ENCODE assay signal across 10 cellular contexts in the genomic region with DNA sequence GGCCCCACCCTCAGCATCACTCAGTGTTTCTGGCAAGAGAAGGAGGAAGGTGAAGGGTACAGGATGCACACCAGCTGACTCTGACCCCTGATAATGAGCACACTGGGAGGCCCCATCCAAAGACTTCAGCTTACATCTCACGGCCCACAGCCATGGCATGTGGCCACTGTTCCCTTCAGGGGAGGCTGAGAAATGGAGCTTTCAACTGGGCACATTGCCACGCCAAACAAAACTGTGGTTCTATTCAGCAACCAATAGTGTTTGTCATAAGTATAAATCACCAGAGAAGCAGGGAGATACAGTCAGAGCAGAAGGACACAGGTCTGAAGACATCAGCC. TPM values are rescaled to one million over a fixed set of nuclear protein-coding genes. Genes with fewer than 3 reads are reported as not detected.
A peak's percentile ranks its signal among the peaks of the same experiment; 100 is the strongest.
DNase-seq lines count a peak whose midpoint lies in the region; ATAC-seq, FAIRE-seq and TF ChIP-seq lines count a peak whose summit lies in the region.
"Had no signal": no experiment of that assay in that cellular context is flagged by ENCODE, and none has a peak within 500 bp of the region (broad histone marks: within the 10 kb centered on the region; RNA-seq: fewer than 3 reads in every experiment).

No MANE protein-coding gene starts in this region.

- CTCF ChIA-PET in OCI-LY7 (lab: Charles Lee; ENCODE audit: unreplicated experiment), result no interaction called here

- no peak overlapping the region for H3K4me2 ChIP-seq in OCI-LY7 (ENCODE audit: low read length)
- H3K4me2 ChIP-seq: GM23338 had no signal

- H4K20me1 ChIP-seq in OCI-LY7 (ENCODE audit: insufficient read depth, low read length), result no peaks in the 10 kb centered on the region

- H3K9me2 ChIP-seq in OCI-LY7 (ENCODE audit: insufficient read depth, low read length), result no peaks in the 10 kb centered on the region

- ATAC-seq in sciatic nerve, result peak; percentile 82
- ATAC-seq in GM21515 (IDR thresholded peaks at IDR 0.05; ENCODE audit: unreplicated experiment), result no peak
- ATAC-seq: GM23338; naive thymus-derived CD4-positive, alpha-beta T cell had no signal

- no peaks in the 10 kb centered on the region for H3K79me2 ChIP-seq in OCI-LY7 (ENCODE audit: insufficient read depth, low read depth, low read length)

- no TSS peak for BruUV-seq in OCI-LY7 (replicated peaks; lab: Mats Ljungman, UMichigan)

- no peak overlapping the region for H3K27ac ChIP-seq in OCI-LY7 (ENCODE audit: low read depth, low read length, poor library complexity, severe bottlenecking)

- no peak for FAIRE-seq in frontal cortex (lab: Jason Lieb, UNC)

- POLR2A ChIA-PET in OCI-LY7 (lab: Charles Lee), result no interaction called here

- no peaks in the 10 kb centered on the region for H3K36me3 ChIP-seq in OCI-LY7 (ENCODE audit: insufficient read depth, low read length)

- peaks cover 6% of the 10 kb centered on the region for H3K4me1 ChIP-seq in OCI-LY7 (ENCODE audit: insufficient read depth, low read length, poor library complexity, severe bottlenecking)

- H3K4me3 ChIP-seq in OCI-LY7 (ENCODE audit: low read depth, low read length, poor library complexity, severe bottlenecking), result no peak overlapping the region
- H3K4me3 ChIP-seq: GM23338 had no signal

- intact Hi-C loops in sciatic nerve (cut with DNase I) (no loop called here), OCI-LY7 (cut with micrococcal nuclease; ENCODE audit: unreplicated experiment) (no loop called here)

- H3K9me3 ChIP-seq in OCI-LY7 (ENCODE audit: low read length), result no peaks in the 10 kb centered on the region

- TF ChIP-seq CTCF in OCI-LY7 (conservative IDR thresholded peaks at IDR 0.05; ENCODE audit: low read length), result no peak

- peak; percentile 34 for DNase-seq in GM04503 (ENCODE audit: low read depth)
- DNase-seq in RPMI7951 (ENCODE audit: low read depth), result peak; percentile 78
- peak; percentile 39 for DNase-seq in fibroblast of the conjunctiva (ENCODE audit: low read depth)
- DNase-seq in sciatic nerve (ENCODE audit: low spot score), result peak; percentile 80
- no peak for DNase-seq in frontal cortex (ENCODE audit: low spot score in 2 of 2)
- no peak for DNase-seq in NCI-H524 (lab: John Stamatoyannopoulos, UW)
- no peak for DNase-seq in OCI-LY7 (ENCODE audit: low spot score)
- DNase-seq: naive thymus-derived CD4-positive, alpha-beta T cell had no signal

- no peak overlapping the region for H2AFZ ChIP-seq in OCI-LY7 (ENCODE audit: low read length)
- H2AFZ ChIP-seq: GM23338 had no signal

RNA-seq across cellular contexts. Expression of gene TRAF3IP3, which starts 12.7 kb away (rescaled TPM):
- not detected in 2 replicates for total RNA-seq in RPMI7951 (2014; rRNA removed; shearing (Covaris generic))
- 8.3 TPM for total RNA-seq in sciatic nerve
- total RNA-seq in frontal cortex, result under 0.01 TPM
- total RNA-seq in OCI-LY7 (2014; rRNA removed; shearing (Covaris generic)), result 22.1 and 24.3 TPM in 2 replicates
- total RNA-seq in OCI-LY7 (2022), result 46.6 and 53.6 TPM in 2 replicates
- total RNA-seq: GM23338 had no signal

RNA-seq across cellular contexts. Expression of gene HSD11B1, which starts 38.5 kb away (rescaled TPM):
- 0.20 and 0.72 TPM in 2 replicates for total RNA-seq in RPMI7951 (2014; rRNA removed; shearing (Covaris generic))
- 6.0 TPM for total RNA-seq in sciatic nerve
- total RNA-seq in frontal cortex, result not detected
- total RNA-seq in OCI-LY7 (2014; rRNA removed; shearing (Covaris generic)), result not detected in 2 replicates
- total RNA-seq in OCI-LY7 (2022), result not detected in 2 replicates
- total RNA-seq: GM23338 had no signal

RNA-seq across cellular contexts. Expression of gene C1orf74, which starts 41.2 kb away (rescaled TPM):
- total RNA-seq in RPMI7951 (2014; rRNA removed; shearing (Covaris generic)), result 4.0 TPM in 2 replicates
- total RNA-seq in sciatic nerve, result 1.5 TPM
- 3.3 TPM for total RNA-seq in frontal cortex
- total RNA-seq in OCI-LY7 (2014; rRNA removed; shearing (Covaris generic)), result 3.7 and 4.4 TPM in 2 replicates
- total RNA-seq in OCI-LY7 (2022), result 4.2 and 5.0 TPM in 2 replicates

Comparison
In these comparisons a context has a peak if more than half of its experiments do, and no peak if none do; other contexts are left out.
1. DNase-seq: peak in GM04503 (single experiment), RPMI7951 (single experiment), fibroblast of the conjunctiva (single experiment) and sciatic nerve (single experiment); none in frontal cortex (0 of 2), NCI-H524 (0 of 2) and OCI-LY7 (single experiment).